ENCODE assay signal across 1 cellular context in genomic region chr13:112161441-112162301, GRCh38.
A peak's percentile ranks its signal among the peaks of the same experiment; 100 is the strongest.
TF ChIP-seq lines count a peak whose summit lies in the region.

No MANE protein-coding gene starts in this region.

TF ChIP-seq in GM23338, 12 proteins besides CTCF, POLR2A, EP300 and RAD21:
- TF ChIP-seq ZNF462 (CRISPR knock-in tag; IDR thresholded peaks at IDR 0.05) (0 out of 2 replicates have a peak, but pooled peaks have one; percentile 16), CREB1 (CRISPR knock-in tag; IDR thresholded peaks at IDR 0.05; ENCODE audit: low read depth) (0 out of 2 replicates have a peak, but pooled peaks have one; percentile 47), POLR2AphosphoS5 (IDR thresholded peaks at IDR 0.05; ENCODE audit: low read depth) (no peak; the same call in 1 of the 2 replicates), ZNF331 (CRISPR knock-in tag; IDR thresholded peaks at IDR 0.05; ENCODE audit: low read depth) (no peak), ETS1 (IDR thresholded peaks at IDR 0.05) (no peak), EZH2 (IDR thresholded peaks at IDR 0.05; ENCODE audit: low read depth, unreplicated experiment) (no peak), NANOG (IDR thresholded peaks at IDR 0.05; ENCODE audit: borderline replicate concordance) (peak; percentile 7; the same call in 1 of the 2 replicates), JUNB (IDR thresholded peaks at IDR 0.05; ENCODE audit: unreplicated experiment) (no peak), STAT1 (IDR thresholded peaks at IDR 0.05; ENCODE audit: unreplicated experiment) (no peak), ZNF114 (CRISPR knock-in tag; IDR thresholded peaks at IDR 0.05) (no peak), EZH2phosphoT487 (IDR thresholded peaks at IDR 0.05; ENCODE audit: unreplicated experiment) (no peak)
- TF ChIP-seq, protein P1, sequence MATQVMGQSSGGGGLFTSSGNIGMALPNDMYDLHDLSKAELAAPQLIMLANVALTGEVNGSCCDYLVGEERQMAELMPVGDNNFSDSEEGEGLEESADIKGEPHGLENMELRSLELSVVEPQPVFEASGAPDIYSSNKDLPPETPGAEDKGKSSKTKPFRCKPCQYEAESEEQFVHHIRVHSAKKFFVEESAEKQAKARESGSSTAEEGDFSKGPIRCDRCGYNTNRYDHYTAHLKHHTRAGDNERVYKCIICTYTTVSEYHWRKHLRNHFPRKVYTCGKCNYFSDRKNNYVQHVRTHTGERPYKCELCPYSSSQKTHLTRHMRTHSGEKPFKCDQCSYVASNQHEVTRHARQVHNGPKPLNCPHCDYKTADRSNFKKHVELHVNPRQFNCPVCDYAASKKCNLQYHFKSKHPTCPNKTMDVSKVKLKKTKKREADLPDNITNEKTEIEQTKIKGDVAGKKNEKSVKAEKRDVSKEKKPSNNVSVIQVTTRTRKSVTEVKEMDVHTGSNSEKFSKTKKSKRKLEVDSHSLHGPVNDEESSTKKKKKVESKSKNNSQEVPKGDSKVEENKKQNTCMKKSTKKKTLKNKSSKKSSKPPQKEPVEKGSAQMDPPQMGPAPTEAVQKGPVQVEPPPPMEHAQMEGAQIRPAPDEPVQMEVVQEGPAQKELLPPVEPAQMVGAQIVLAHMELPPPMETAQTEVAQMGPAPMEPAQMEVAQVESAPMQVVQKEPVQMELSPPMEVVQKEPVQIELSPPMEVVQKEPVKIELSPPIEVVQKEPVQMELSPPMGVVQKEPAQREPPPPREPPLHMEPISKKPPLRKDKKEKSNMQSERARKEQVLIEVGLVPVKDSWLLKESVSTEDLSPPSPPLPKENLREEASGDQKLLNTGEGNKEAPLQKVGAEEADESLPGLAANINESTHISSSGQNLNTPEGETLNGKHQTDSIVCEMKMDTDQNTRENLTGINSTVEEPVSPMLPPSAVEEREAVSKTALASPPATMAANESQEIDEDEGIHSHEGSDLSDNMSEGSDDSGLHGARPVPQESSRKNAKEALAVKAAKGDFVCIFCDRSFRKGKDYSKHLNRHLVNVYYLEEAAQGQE (IDR thresholded peaks at IDR 0.05; ENCODE audit: unreplicated experiment), result no peak
